ENCODE assay signal across 24 cellular contexts in genomic region chr17:80379348-80379747, GRCh38. TPM values are rescaled to one million over a fixed set of nuclear protein-coding genes. Genes with fewer than 3 reads are reported as not detected.
DNase-seq lines count a peak whose midpoint lies in the region; ATAC-seq and TF ChIP-seq lines count a peak whose summit lies in the region.
"Had no signal": no experiment of that assay in that cellular context is flagged by ENCODE, and none has a peak within 500 bp of the region (broad histone marks: within the 10 kb centered on the region; RNA-seq: fewer than 3 reads in every experiment).

No MANE protein-coding gene starts in this region.

- peak overlapping the region; percentile 63 for H3K27ac Mint-ChIP-seq in activated T-cell treated with anti-CD3 and anti-CD28 coated beads, Interleukin-2, amount 50 U/mL, for 24 hours
- H3K27ac Mint-ChIP-seq: H9, HFFc6 had no signal

- H3K4me3 ChIP-seq in right atrium auricular region = no peak overlapping the region
- no peak overlapping the region for H3K4me3 ChIP-seq in osteoblast (ENCODE audit: insufficient read depth, low read length)
- H3K4me3 ChIP-seq: BLaER1 treated with 17β-estradiol and CSF1 and Interleukin-3, amounts not matched to agents 10 nM and 100 nM; GM23248; SJSA1 had no signal

- H3K36me3 ChIP-seq in right atrium auricular region (peaks cover 95% of the 10 kb centered on the region), osteoblast (ENCODE audit: insufficient read depth, low read length) (peaks cover 98% of the 10 kb centered on the region)

- no peaks in the 10 kb centered on the region for H3K27me3 Mint-ChIP-seq in activated T-cell treated with anti-CD3 and anti-CD28 coated beads, Interleukin-2, amount 50 U/mL, for 24 hours
- H3K27me3 Mint-ChIP-seq: CD4-positive, alpha-beta memory T cell had no signal

- no peaks in the 10 kb centered on the region for H3K9me3 Mint-ChIP-seq in activated T-cell treated with anti-CD3 and anti-CD28 coated beads, Interleukin-2, amount 50 U/mL, for 24 hours
- H3K9me3 Mint-ChIP-seq: H9, HFFc6 had no signal

- intact Hi-C loops in cardiac septum (cut with DNase I) = no loop called here

- H3K27ac ChIP-seq in right atrium auricular region (no peak overlapping the region), osteoblast (ENCODE audit: low read depth, low read length) (no peak overlapping the region)
- H3K27ac ChIP-seq: BLaER1 treated with 17β-estradiol and CSF1 and Interleukin-3, amounts not matched to agents 10 nM and 100 nM; GM23248; KMS-11; SJSA1 had no signal

- DNase-seq in activated T-cell treated with anti-CD3 and anti-CD28 coated beads, Interleukin-2, amount 50 U/mL, for 24 hours = no peak
- no peak for DNase-seq in activated T-cell treated with anti-CD3 and anti-CD28 coated beads, Interleukin-2, amount 50 U/mL, for 48 hours
- DNase-seq in cardiac septum (ENCODE audit: low spot score) = peak; percentile 38
- DNase-seq in right atrium auricular region (ENCODE audit: low spot score) = no peak
- peak; percentile 70 for DNase-seq in osteoblast (ENCODE audit: insufficient read length, low spot score, missing footprints)
- DNase-seq: 8988T; CD4-positive, alpha-beta memory T cell; DMS153; GM23248; H9; HFFc6; IMR-90; NCI-H1092 treated with DMSO at 0.1 percent for 48 hours; NCI-H2081; NCI-H2171; NCI-H524 treated with DMSO at 0.1 percent for 48 hours; NCI-H82 had no signal

- no peak for TF ChIP-seq CTCF in right atrium auricular region (IDR thresholded peaks at IDR 0.05)
- TF ChIP-seq CTCF in osteoblast (IDR thresholded peaks at IDR 0.05; ENCODE audit: extremely low read depth, low read depth, low read length) = no peak

- no peaks in the 10 kb centered on the region for H3K27me3 ChIP-seq in right atrium auricular region
- no peaks in the 10 kb centered on the region for H3K27me3 ChIP-seq in osteoblast (ENCODE audit: insufficient read depth, low read length)
- H3K27me3 ChIP-seq: BLaER1 treated with 17β-estradiol and CSF1 and Interleukin-3, amounts not matched to agents 10 nM and 100 nM; SJSA1 had no signal

- H3K4me2 ChIP-seq in osteoblast (ENCODE audit: insufficient read depth, low read length) = no peak overlapping the region
- H3K4me2 ChIP-seq: BLaER1 treated with 17β-estradiol and CSF1 and Interleukin-3, amounts not matched to agents 10 nM and 100 nM; KMS-11 had no signal

- H3K4me3 Mint-ChIP-seq in activated T-cell treated with anti-CD3 and anti-CD28 coated beads, Interleukin-2, amount 50 U/mL, for 24 hours = no peak overlapping the region
- H3K4me3 Mint-ChIP-seq: CD4-positive, alpha-beta memory T cell; H9; HFFc6 had no signal

- H3K4me1 Mint-ChIP-seq in activated T-cell treated with anti-CD3 and anti-CD28 coated beads, Interleukin-2, amount 50 U/mL, for 24 hours (ENCODE audit: low read depth) = no peaks in the 10 kb centered on the region

- no peak overlapping the region for H2AFZ ChIP-seq in osteoblast (ENCODE audit: low read length)
- H2AFZ ChIP-seq: GM23248 had no signal

- H3K4me1 ChIP-seq in right atrium auricular region = no peaks in the 10 kb centered on the region
- H3K4me1 ChIP-seq in osteoblast (ENCODE audit: insufficient read depth, low read length) = no peaks in the 10 kb centered on the region

- no peak for ATAC-seq in GM19328 (IDR thresholded peaks at IDR 0.05; ENCODE audit: unreplicated experiment)
- ATAC-seq in HG03196 (IDR thresholded peaks at IDR 0.05; ENCODE audit: unreplicated experiment) = no peak
- ATAC-seq in HG02852 (IDR thresholded peaks at IDR 0.05; ENCODE audit: unreplicated experiment) = no peak
- ATAC-seq: Panc1 had no signal

- H3K79me2 ChIP-seq in osteoblast (ENCODE audit: insufficient read depth, low read length) = no peaks in the 10 kb centered on the region

- peaks cover 100% of the 10 kb centered on the region for H3K36me3 Mint-ChIP-seq in activated T-cell treated with anti-CD3 and anti-CD28 coated beads, Interleukin-2, amount 50 U/mL, for 24 hours (ENCODE audit: low read depth)

- H4K20me1 ChIP-seq in osteoblast (ENCODE audit: insufficient read depth, low read length) = peaks cover 2% of the 10 kb centered on the region

- H3K9me3 ChIP-seq in right atrium auricular region (no peaks in the 10 kb centered on the region), osteoblast (ENCODE audit: low read depth, low read length) (no peaks in the 10 kb centered on the region)
- H3K9me3 ChIP-seq: BLaER1 treated with 17β-estradiol and CSF1 and Interleukin-3, amounts not matched to agents 10 nM and 100 nM; SJSA1 had no signal

RNA-seq across cellular contexts. Expression of gene ENDOV, which starts 35.6 kb away (rescaled TPM):
- total RNA-seq in cardiac septum = 12.8 TPM
- total RNA-seq in right atrium auricular region = 1 to 10 TPM; 3.8 to 4.9 TPM
- 19.5 and 25.9 TPM in 2 replicates for total RNA-seq in osteoblast

Comparison
In these comparisons a context has a peak if more than half of its experiments do, and no peak if none do; other contexts are left out.
1. DNase-seq: peak in cardiac septum (single experiment) and osteoblast (single experiment); none in activated T-cell treated with anti-CD3 and anti-CD28 coated beads, Interleukin-2, amount 50 U/mL, for 24 hours (single experiment), activated T-cell treated with anti-CD3 and anti-CD28 coated beads, Interleukin-2, amount 50 U/mL, for 48 hours (0 of 2) and right atrium auricular region (single experiment).